Comparison of ENCODE assay signal across 8 cellular contexts in the genomic region with DNA sequence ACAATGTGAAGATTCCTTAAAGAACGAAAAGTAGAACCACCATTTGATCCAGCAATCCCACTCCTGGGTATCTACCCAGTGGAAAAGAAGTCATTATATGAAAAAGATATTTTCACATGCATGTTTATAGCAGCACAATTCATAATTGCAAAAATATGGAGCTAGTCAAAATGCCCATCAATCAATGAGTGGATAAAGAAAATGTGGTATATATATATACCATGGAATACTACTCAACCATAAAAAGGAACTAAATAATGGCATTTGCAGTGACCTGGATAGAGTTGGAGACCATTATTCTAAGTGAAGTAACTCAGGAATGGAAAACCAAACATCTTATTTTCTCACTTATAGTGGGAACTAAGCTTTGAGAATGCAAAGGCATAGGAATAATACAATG. TPM values are rescaled to one million over a fixed set of nuclear protein-coding genes. Genes with fewer than 3 reads are reported as not detected.
DNase-seq lines count a peak whose midpoint lies in the region; ATAC-seq and TF ChIP-seq lines count a peak whose summit lies in the region.
"Not testable (repeated sequence)": the region's sequence is repeated elsewhere in the genome, so short reads cannot be mapped to it uniquely, and the experiment has no call there.
"Had no signal": no experiment of that assay in that cellular context is flagged by ENCODE, and none has a peak within 500 bp of the region (broad histone marks: within the 10 kb centered on the region; RNA-seq: fewer than 3 reads in every experiment).

No MANE protein-coding gene starts in this region.

- not testable (repeated sequence) for H3K27ac ChIP-seq in ACC112 (ENCODE audit: low read depth, low read length)
- H3K27ac ChIP-seq in HUES6 (ENCODE audit: low read depth, low read length) (peak overlapping the region; percentile 74; the same call in 1 of the 2 replicates), RWPE2 (ENCODE audit: poor library complexity, severe bottlenecking) (peak overlapping the region; percentile 96), epithelial cell of prostate (peak overlapping the region; percentile 85), mesendoderm (ENCODE audit: low read depth, low read length) (peak overlapping the region; percentile 5)

- intact Hi-C loops in MCF 10A (cut with micrococcal nuclease): not testable (repeated sequence)

- DNase-seq in RWPE2 (ENCODE audit: low spot score); MCF 10A (ENCODE audit: unreplicated experiment); epithelial cell of prostate (ENCODE audit: low read depth, low spot score); mesendoderm: not testable (repeated sequence)

- H3K27me3 Mint-ChIP-seq in MCF 10A (ENCODE audit: insufficient read depth, unreplicated experiment): not testable (repeated sequence)

- H3K9me3 Mint-ChIP-seq in MCF 10A (ENCODE audit: unreplicated experiment): not testable (repeated sequence)

- H3K9me3 ChIP-seq in HUES6 (ENCODE audit: control insufficient read depth, insufficient read depth, low read depth, low read length); RWPE2 (ENCODE audit: severe bottlenecking): not testable (repeated sequence)

- H2AK5ac ChIP-seq in mesendoderm (ENCODE audit: low read length): not testable (repeated sequence)

- not testable (repeated sequence) for H3K4ac ChIP-seq in mesendoderm (ENCODE audit: low read depth, low read length)

- H3K79me1 ChIP-seq in mesendoderm (ENCODE audit: low read length): not testable (repeated sequence)

- not testable (repeated sequence) for H3K27me3 ChIP-seq in ACC112 (ENCODE audit: insufficient read depth, low read length); HUES6 (ENCODE audit: control insufficient read depth, insufficient read depth, low read length); RWPE2 (ENCODE audit: insufficient read depth, poor library complexity, severe bottlenecking); mesendoderm (ENCODE audit: insufficient read depth, low read length, poor library complexity)

- H3K4me3 ChIP-seq in ACC112 (ENCODE audit: low read depth, low read length); HUES6 (ENCODE audit: low read depth, low read length); RWPE2 (ENCODE audit: severe bottlenecking); mesendoderm (ENCODE audit: low read length): not testable (repeated sequence)

- not testable (repeated sequence) for TF ChIP-seq CTCF in RWPE2 (IDR thresholded peaks at IDR 0.05; ENCODE audit: poor library complexity, severe bottlenecking); MCF 10A (IDR thresholded peaks at IDR 0.05; ENCODE audit: unreplicated experiment)

- not testable (repeated sequence) for H2BK120ac ChIP-seq in mesendoderm (ENCODE audit: low read depth, low read length)

- H2BK5ac ChIP-seq in mesendoderm (ENCODE audit: low read length): not testable (repeated sequence)

- peaks cover 27% of the 10 kb centered on the region for H3K4me1 Mint-ChIP-seq in MCF 10A (ENCODE audit: insufficient read depth, unreplicated experiment)

- no CpG with 5 or more reads among the region's 1 CpG for WGBS in mesendoderm (ENCODE audit: extremely low coverage, insufficient coverage, low lambda C conversion rate)

- H4K5ac ChIP-seq in mesendoderm (ENCODE audit: low read length): not testable (repeated sequence)

- not testable (repeated sequence) for H2BK15ac ChIP-seq in mesendoderm (replicated peaks; ENCODE audit: low read depth)

- not testable (repeated sequence) for H3K23ac ChIP-seq in mesendoderm (ENCODE audit: low read length)

- not testable (repeated sequence) for H4K8ac ChIP-seq in mesendoderm (ENCODE audit: low read depth, low read length)

- not testable (repeated sequence) for H3K4me2 ChIP-seq in mesendoderm (ENCODE audit: low read length)

- H3K79me2 ChIP-seq in ACC112 (ENCODE audit: control insufficient read depth, insufficient read depth, low read length, unreplicated experiment); mesendoderm (ENCODE audit: control insufficient read depth, insufficient read depth, low read length): not testable (repeated sequence)

- H3K18ac ChIP-seq in mesendoderm (ENCODE audit: low read length): peak overlapping the region; percentile 68

- H3K4me1 ChIP-seq in ACC112 (ENCODE audit: control insufficient read depth, insufficient read depth, low read length, unreplicated experiment) (peaks cover 32% of the 10 kb centered on the region), HUES6 (ENCODE audit: control insufficient read depth, insufficient read depth, low read length) (peaks cover 52% of the 10 kb centered on the region), RWPE2 (ENCODE audit: insufficient read depth, poor library complexity, severe bottlenecking) (peaks cover 37% of the 10 kb centered on the region)
- H3K4me1 ChIP-seq in mesendoderm (ENCODE audit: control insufficient read depth, low read depth, low read length): not testable (repeated sequence)

- H3K56ac ChIP-seq in mesendoderm (ENCODE audit: low read length): not testable (repeated sequence)

- POLR2A ChIA-PET in MCF 10A (lab: Yijun Ruan, JAX): interaction anchor here (0.7 to 4.4 kb wide), 4 partner anchors 9 to 44 kb away, joined by 4 to 23 read pairs (median 4); no protein-coding TSS in a partner anchor

- not testable (repeated sequence) for H3K4me3 Mint-ChIP-seq in MCF 10A (ENCODE audit: unreplicated experiment)

- CTCF ChIA-PET in MCF 10A (lab: Yijun Ruan, JAX): interaction anchor here (0.5 to 3.1 kb wide), 4 partner anchors 10 to 128 kb away, joined by 3 to 16 read pairs (median 5); partner anchors contain the start of gene BBS12

- H2AFZ ChIP-seq in ACC112 (ENCODE audit: low read length, unreplicated experiment): peak overlapping the region; percentile 59

- ATAC-seq in RWPE2 (ENCODE audit: low read depth): not testable (repeated sequence)

- not testable (repeated sequence) for H3K9ac ChIP-seq in HUES6 (ENCODE audit: low read length); mesendoderm (ENCODE audit: low read length)

- not testable (repeated sequence) for H3K27ac Mint-ChIP-seq in MCF 10A (ENCODE audit: low read depth, unreplicated experiment)

- BruUV-seq in MCF 10A (replicated peaks; lab: Mats Ljungman, UMichigan): TSS peak; percentile 55

- H3K36me3 ChIP-seq in ACC112 (ENCODE audit: insufficient read depth, low read length); HUES6 (ENCODE audit: control insufficient read depth, insufficient read depth, low read length); RWPE2 (ENCODE audit: low read depth); mesendoderm (ENCODE audit: control insufficient read depth, insufficient read depth, low read length): not testable (repeated sequence)

- not testable (repeated sequence) for H3K36me3 Mint-ChIP-seq in MCF 10A (ENCODE audit: insufficient read depth, unreplicated experiment)

RNA-seq across cellular contexts. Expression of gene FGF2, which starts 39.7 kb away (rescaled TPM):
- total RNA-seq in MCF 10A (2022): 132 and 134 TPM in 2 replicates
- 39.2 TPM for polyA plus RNA-seq in mesendoderm (2013, experiment 1 of 2)
- 41.4 TPM for polyA plus RNA-seq in mesendoderm (2013, experiment 2 of 2)
- total RNA-seq: CD4-positive, alpha-beta memory T cell had no signal
- polyA plus RNA-seq: CD14-positive monocyte; CD4-positive, alpha-beta memory T cell had no signal

RNA-seq across cellular contexts. Expression of gene BBS12, which starts 54.4 kb away (rescaled TPM):
- 4.7 and 8.3 TPM in 2 replicates for total RNA-seq in MCF 10A (2022)
- 1.2 TPM for polyA plus RNA-seq in mesendoderm (2013, experiment 1 of 2)
- 1.1 TPM for polyA plus RNA-seq in mesendoderm (2013, experiment 2 of 2)
